8 cellular contexts compared by ENCODE assay signal in the genomic region with DNA sequence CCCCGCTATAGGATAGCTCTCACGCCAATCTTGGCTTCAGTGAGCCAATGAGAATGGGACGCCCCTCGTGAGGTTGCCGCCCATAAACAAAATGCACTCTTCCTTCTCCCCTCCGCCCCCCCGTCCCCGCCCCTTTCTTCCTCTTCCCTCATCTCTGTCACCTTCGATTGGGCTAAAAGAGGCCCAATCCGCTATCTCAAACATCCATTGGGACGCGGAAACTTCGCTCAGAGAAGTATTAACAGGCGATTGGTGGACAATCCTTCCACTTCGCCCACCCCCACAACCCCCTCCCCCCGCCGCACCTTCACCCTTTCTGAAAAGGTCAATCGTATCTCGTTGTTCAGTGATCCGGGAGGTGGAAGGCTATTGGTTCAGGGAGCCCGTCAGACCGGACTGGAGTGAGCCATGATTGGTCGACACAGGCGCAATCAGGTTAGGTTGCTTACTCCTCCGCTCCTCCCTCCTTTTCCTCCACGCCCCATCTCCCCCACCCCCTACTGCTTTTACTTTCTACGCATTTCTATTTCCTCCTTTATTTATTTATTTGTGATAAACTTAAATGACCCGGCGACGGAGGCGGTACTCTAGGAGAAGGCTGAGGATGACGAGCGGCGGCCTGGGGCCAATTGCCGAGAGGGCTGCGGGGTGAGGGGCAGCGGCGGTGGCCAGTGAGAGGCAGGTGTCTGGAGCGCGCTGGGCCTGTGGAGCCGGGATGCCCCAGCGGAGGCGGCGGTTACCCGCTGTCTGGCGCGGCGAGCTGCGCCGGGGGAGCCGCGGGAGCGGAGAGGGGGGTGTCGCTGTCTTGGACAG. TPM values are rescaled to one million over a fixed set of nuclear protein-coding genes. Genes with fewer than 3 reads are reported as not detected.
DNase-seq lines count a peak whose midpoint lies in the region; ATAC-seq, FAIRE-seq and TF ChIP-seq lines count a peak whose summit lies in the region.

No MANE protein-coding gene starts in this region.

- DNase-seq in CD1c-positive myeloid dendritic cell (ENCODE audit: extremely low spot score): peak; percentile 100
- peak; percentile 99 for DNase-seq in NCI-H748 treated with DMSO at 0.1 percent for 48 hours (lab: John Stamatoyannopoulos, UW)
- DNase-seq in activated CD4-positive, alpha-beta memory T cell treated with anti-CD3 and anti-CD28 coated beads for 36 hours: peak; percentile 98
- peak; percentile 100 for DNase-seq in dermis microvascular lymphatic vessel endothelial cell (ENCODE audit: low read depth in 2 of 2)
- DNase-seq in HepG2 (ENCODE audit: low spot score): peak; percentile 98
- DNase-seq in stimulated activated CD4-positive, alpha-beta T cell treated with anti-CD3 and anti-CD28 coated beads, Interleukin-2, amount 100 ng/mL, for 48 hours: peak; percentile 89 to 91

- no peak for TF ChIP-seq CTCF in HepG2 (CRISPR knock-in tag; IDR thresholded peaks at IDR 0.05)

- intact Hi-C loops in activated CD4-positive, alpha-beta memory T cell treated with anti-CD3 and anti-CD28 coated beads for 36 hours (cut with micrococcal nuclease): loop anchor here (1.0 to 10.0 kb wide), 10 partner anchors 18 to 1451 kb away; partner anchors contain the start of genes CCDC191, NAA50, QTRT2 and TIGIT
- intact Hi-C loops in HepG2 (cut with micrococcal nuclease; ENCODE audit: unreplicated experiment): loop anchor here (2.0 to 5.0 kb wide), 5 partner anchors 55 to 675 kb away; no protein-coding TSS in a partner anchor

- H3K27me3 Mint-ChIP-seq in activated CD4-positive, alpha-beta memory T cell treated with anti-CD3 and anti-CD28 coated beads for 36 hours: peaks cover 2% of the 10 kb centered on the region

- H3K9me3 ChIP-seq in HepG2 (ENCODE audit: low read length): no peaks in the 10 kb centered on the region

- CTCF ChIA-PET in activated CD4-positive, alpha-beta memory T cell treated with anti-CD3 and anti-CD28 coated beads for 36 hours (lab: Charles Lee): interaction anchor here (1.3 kb wide), 1 partner anchor 16 kb away, joined by 3 read pairs; no protein-coding TSS in a partner anchor
- CTCF ChIA-PET in HepG2 (lab: Yijun Ruan, JAX; ENCODE audit: low intra/inter-chr PET ratio, low total read pairs): no interaction called here

- TF ChIP-seq POLR2A in HepG2 (IDR thresholded peaks at IDR 0.05; ENCODE audit: insufficient read depth in 1 of 2, low read depth in 2 of 2, low read length in 2 of 2): peak; percentile 41 to 62; a peak in 3 of 4 replicates

- no peak for TF ChIP-seq RAD21 in HepG2 (CRISPR knock-in tag; IDR thresholded peaks at IDR 0.05)

- H3K27ac Mint-ChIP-seq in activated CD4-positive, alpha-beta memory T cell treated with anti-CD3 and anti-CD28 coated beads for 36 hours: peak overlapping the region; percentile 91

- peak overlapping the region; percentile 76 for H3K4me2 ChIP-seq in HepG2 (ENCODE audit: low read depth, low read length)

- peak overlapping the region; percentile 91 for H3K27ac ChIP-seq in HepG2 (ENCODE audit: extremely low read length, insufficient read depth, low read length)

- H3K4me1 Mint-ChIP-seq in activated CD4-positive, alpha-beta memory T cell treated with anti-CD3 and anti-CD28 coated beads for 36 hours (ENCODE audit: low read depth): peaks cover 23% of the 10 kb centered on the region

- peak overlapping the region; percentile 94 for H3K4me3 Mint-ChIP-seq in activated CD4-positive, alpha-beta memory T cell treated with anti-CD3 and anti-CD28 coated beads for 36 hours

- POLR2A ChIA-PET in activated CD4-positive, alpha-beta memory T cell treated with anti-CD3 and anti-CD28 coated beads for 36 hours (lab: Charles Lee): interaction anchor here (0.6 to 2.2 kb wide), 4 partner anchors 9 to 42 kb away, joined by 3 to 27 read pairs (median 4); no protein-coding TSS in a partner anchor
- POLR2A ChIA-PET in HepG2 (lab: Yijun Ruan, JAX): interaction anchor here (1.3 to 2.2 kb wide), 3 partner anchors 48 to 644 kb away, joined by 3 to 10 read pairs (median 5); no protein-coding TSS in a partner anchor

- 1% methylated on average over 39 of the region's 54 CpGs for WGBS in HepG2 (ENCODE audit: low lambda C conversion rate)

- no TSS peak for BruUV-seq in HepG2 (replicated peaks; lab: Mats Ljungman, UMichigan)

- H3K79me2 ChIP-seq in HepG2 (ENCODE audit: insufficient read depth, low read length): no peaks in the 10 kb centered on the region

- peak; percentile 83 for FAIRE-seq in HepG2 (lab: Jason Lieb, UNC)

- peaks cover 10% of the 10 kb centered on the region for H3K4me1 ChIP-seq in HepG2 (ENCODE audit: insufficient read depth, low read length)

- H3K4me3 ChIP-seq in HepG2 (replicated peaks in 1 of 3; ENCODE audit: insufficient read depth in 1 of 3, low read depth in 2 of 3, low read length in 3 of 3): peak overlapping the region; percentile 82 to 93 (median 89)

- H3K27me3 ChIP-seq in HepG2 (ENCODE audit: control insufficient read depth in 1 of 2, insufficient read depth in 2 of 2, low read length in 2 of 2): no peaks in the 10 kb centered on the region; a peak in 1 of 5 replicates

- peak in 1 of 2 experiments; percentile 31; a peak in 2 of 4 replicates for TF ChIP-seq EP300 in HepG2 (IDR thresholded peaks at IDR 0.05; ENCODE audit: low read depth in 2 of 2, low read length in 2 of 2)
- no peak for TF ChIP-seq EP300 in HepG2 (CRISPR knock-in tag; IDR thresholded peaks at IDR 0.05; ENCODE audit: borderline replicate concordance)

- no peaks in the 10 kb centered on the region for H3K36me3 ChIP-seq in HepG2 (replicated peaks in 1 of 2; ENCODE audit: control insufficient read depth in 1 of 2, insufficient read depth in 2 of 2, low read length in 2 of 2)

- no peaks in the 10 kb centered on the region for H4K20me1 ChIP-seq in HepG2 (ENCODE audit: insufficient read depth, low read length)

- H3K36me3 Mint-ChIP-seq in activated CD4-positive, alpha-beta memory T cell treated with anti-CD3 and anti-CD28 coated beads for 36 hours: peaks cover 3% of the 10 kb centered on the region

- peak overlapping the region; percentile 83 for H3K9ac ChIP-seq in HepG2 (ENCODE audit: insufficient read depth, low read depth, low read length)

- no peak overlapping the region for H2AFZ ChIP-seq in HepG2 (ENCODE audit: low read length)

- in situ Hi-C loops in HepG2 (cut with HindIII; ENCODE audit: extremely low pct_ligation_motif_present, low pct_unique_long_range_greater_than_20kb): no loop called here

- ATAC-seq in GM19397 (IDR thresholded peaks at IDR 0.05; ENCODE audit: unreplicated experiment): peak; percentile 74
- peak; percentile 71 for ATAC-seq in HG03565 (IDR thresholded peaks at IDR 0.05; ENCODE audit: unreplicated experiment)
- ATAC-seq in HepG2: peak; percentile 92

- no peaks in the 10 kb centered on the region for H3K9me3 Mint-ChIP-seq in activated CD4-positive, alpha-beta memory T cell treated with anti-CD3 and anti-CD28 coated beads for 36 hours

TF ChIP-seq in HepG2, 621 proteins besides CTCF, POLR2A, EP300 and RAD21 (continues in another document):
- TF ChIP-seq ZNF605 (CRISPR knock-in tag; IDR thresholded peaks at IDR 0.05) (peak; percentile 66), SMAD9 (CRISPR knock-in tag; IDR thresholded peaks at IDR 0.05) (no peak), TBP (CRISPR knock-in tag; IDR thresholded peaks at IDR 0.05) (no peak), HMG20A (CRISPR knock-in tag; IDR thresholded peaks at IDR 0.05; ENCODE audit: borderline replicate concordance) (no peak), GPBP1L1 (CRISPR knock-in tag; IDR thresholded peaks at IDR 0.05) (no peak), ZNF619 (CRISPR knock-in tag; IDR thresholded peaks at IDR 0.05) (0 out of 2 replicates have a peak, but pooled peaks have one; percentile 30)

RNA-seq across cellular contexts. Expression of gene ZBTB20, which starts 0.4 kb away (rescaled TPM):
- 1 to 10 TPM; 4.4 to 5.4 TPM for total RNA-seq in activated CD4-positive, alpha-beta memory T cell treated with anti-CD3 and anti-CD28 coated beads for 36 hours
- total RNA-seq in dermis microvascular lymphatic vessel endothelial cell (8.7 and 12.5 TPM in 2 replicates), HepG2 (2016; rRNA removed; fragmentation: Illumina TruSeq; extraction: Trizol) (7.7 and 8.8 TPM in 2 replicates)
- total RNA-seq in HepG2 (2016; cell fraction: cytosol; rRNA removed; fragmentation: Illumina TruSeq; extraction: Trizol; ENCODE audit: low read depth): 11.5 and 12.8 TPM in 2 replicates
- 6.2 and 8.2 TPM in 2 replicates for total RNA-seq in HepG2 (2016; cell fraction: insoluble cytoplasmic fraction; rRNA removed; fragmentation: Illumina TruSeq; extraction: Trizol)
- 12.2 and 13.4 TPM in 2 replicates for total RNA-seq in HepG2 (2016; cell fraction: membrane; rRNA removed; fragmentation: Illumina TruSeq; extraction: Trizol)
- total RNA-seq in HepG2 (2016; cell fraction: nucleus; rRNA removed; fragmentation: Illumina TruSeq; extraction: Trizol): 25.7 and 27.1 TPM in 2 replicates
- 1.5 and 1.9 TPM in 2 replicates for polyA plus RNA-seq in HepG2 (2011; rRNA removed)
- polyA plus RNA-seq in HepG2 (2011; cell fraction: cytosol; rRNA removed): 0.60 and 0.82 TPM in 2 replicates
- 7.8 and 10.1 TPM in 2 replicates for polyA plus RNA-seq in HepG2 (2011; cell fraction: nucleus; rRNA removed)
- polyA plus RNA-seq in HepG2 (2012): 0.49 and 0.97 TPM in 2 replicates
- 0.09 and 0.28 TPM in 2 replicates for polyA plus RNA-seq in HepG2 (2016; cell fraction: cytosol; fragmentation: Illumina TruSeq; extraction: Trizol; ENCODE audit: low read depth)
- polyA plus RNA-seq in HepG2 (2016; cell fraction: insoluble cytoplasmic fraction; fragmentation: Illumina TruSeq; extraction: Trizol; ENCODE audit: low read depth): 0.16 and 0.39 TPM in 2 replicates
- not detected in 2 replicates for polyA plus RNA-seq in HepG2 (2016; cell fraction: membrane; fragmentation: Illumina TruSeq; extraction: Trizol; ENCODE audit: low read depth)
- 0.85 and 1.2 TPM in 2 replicates for polyA plus RNA-seq in HepG2 (2016; cell fraction: nucleus; fragmentation: Illumina TruSeq; extraction: Trizol; ENCODE audit: insufficient read depth, low read depth)
- polyA minus RNA-seq in HepG2 (2011; rRNA and poly(A)+ RNA removed; ENCODE audit: low replicate concordance): 66.0 and 85.3 TPM in 2 replicates
- polyA minus RNA-seq in HepG2 (2011; cell fraction: cytosol; rRNA and poly(A)+ RNA removed): 9.1 and 9.6 TPM in 2 replicates
- polyA minus RNA-seq in HepG2 (2011; cell fraction: nucleus; rRNA and poly(A)+ RNA removed): 102 and 114 TPM in 2 replicates

Comparison
In these comparisons a context has a peak if more than half of its experiments do, and no peak if none do; other contexts are left out.
1. Peak in every context shown above with its lines: DNase-seq, ATAC-seq, H3K4me3 ChIP-seq and H3K27ac ChIP-seq.